ENCODE assay signal across 9 cellular contexts in genomic region chr6:3808759-3809514, GRCh38. TPM values are rescaled to one million over a fixed set of nuclear protein-coding genes. Genes with fewer than 3 reads are reported as not detected.
DNase-seq lines count a peak whose midpoint lies in the region; ATAC-seq and TF ChIP-seq lines count a peak whose summit lies in the region.
"Had no signal": no experiment of that assay in that cellular context is flagged by ENCODE, and none has a peak within 500 bp of the region (broad histone marks: within the 10 kb centered on the region; RNA-seq: fewer than 3 reads in every experiment).

No MANE protein-coding gene starts in this region.

- H2BK120ac ChIP-seq in trophoblast cell (ENCODE audit: insufficient read depth, low read length, poor library complexity): no peak overlapping the region

- H3K79me2 ChIP-seq in trophoblast cell (ENCODE audit: control insufficient read depth, insufficient read depth, low read length, poor library complexity): peaks cover 3% of the 10 kb centered on the region

- H3K23ac ChIP-seq in trophoblast cell (ENCODE audit: low read length): no peak overlapping the region

- peak overlapping the region; percentile 11 for H2AFZ ChIP-seq in trophoblast cell (ENCODE audit: insufficient read depth, low read length, poor library complexity)

- no peak overlapping the region for H4K91ac ChIP-seq in trophoblast cell (ENCODE audit: low read depth, low read length)

- H3K27me3 ChIP-seq in trophoblast cell (ENCODE audit: insufficient read depth, low read length): no peaks in the 10 kb centered on the region

- no peak overlapping the region for H3K27ac ChIP-seq in trophoblast cell (ENCODE audit: low read depth, low read length)

- no peak overlapping the region for H3K18ac ChIP-seq in trophoblast cell (ENCODE audit: low read length)

- no peak overlapping the region for H3K4ac ChIP-seq in trophoblast cell (ENCODE audit: low read depth, low read length)

- H3K36me3 ChIP-seq in trophoblast cell (ENCODE audit: control insufficient read depth in 1 of 2, insufficient read depth in 2 of 2, low read length in 2 of 2): no peaks in the 10 kb centered on the region

- H3K4me1 ChIP-seq in trophoblast cell (ENCODE audit: control insufficient read depth in 1 of 2, insufficient read depth in 2 of 2, low read length in 2 of 2): peaks cover 18 to 20% of the 10 kb centered on the region in 2 experiments

- H4K8ac ChIP-seq in trophoblast cell (ENCODE audit: low read depth, low read length): peak overlapping the region; percentile 35

- no peak for TF ChIP-seq CTCF in fibroblast of pulmonary artery (IDR thresholded peaks at IDR 0.05; ENCODE audit: low read length, missing control alignments)

- no peak overlapping the region for H3K9ac ChIP-seq in trophoblast cell (ENCODE audit: low read length)

- peaks cover 12% of the 10 kb centered on the region for H3K79me1 ChIP-seq in trophoblast cell (ENCODE audit: low read length)

- H3K4me3 ChIP-seq in fibroblast of pulmonary artery (replicated peaks; ENCODE audit: low read depth, low read length) (no peak overlapping the region), trophoblast cell (ENCODE audit: low read depth, low read length) (no peak overlapping the region)

- peak overlapping the region; percentile 13 for H2AK5ac ChIP-seq in trophoblast cell (ENCODE audit: low read length)

- no CpG with 5 or more reads among the region's 7 CpGs for WGBS in trophoblast cell (ENCODE audit: extremely low coverage, insufficient coverage, insufficient read length)

- no peaks in the 10 kb centered on the region for H3K9me3 ChIP-seq in trophoblast cell (ENCODE audit: insufficient read depth, low read depth, low read length)

- no peak overlapping the region for H3K14ac ChIP-seq in trophoblast cell (ENCODE audit: low read length)

- DNase-seq in Ammon's horn (ENCODE audit: low spot score): peak; percentile 43
- peak; percentile 42 for DNase-seq in RPMI8226
- DNase-seq in fibroblast of pulmonary artery (ENCODE audit: low read depth): peak; percentile 84
- peak; percentile 89 to 93 for DNase-seq in trophoblast cell
- DNase-seq in stimulated activated naive CD4-positive, alpha-beta T cell treated with Interleukin-2 at 50 U/mL for 16 hours (lab: John Stamatoyannopoulos, UW): no peak
- DNase-seq in NCI-H345 treated with DMSO at 0.1 percent for 48 hours (lab: John Stamatoyannopoulos, UW; ENCODE audit: unreplicated experiment): no peak
- DNase-seq: DND-41 had no signal

- H4K12ac ChIP-seq in trophoblast cell (ENCODE audit: low read depth, low read length): no peak overlapping the region

- no peak overlapping the region for H3K4me2 ChIP-seq in trophoblast cell (ENCODE audit: low read length)

- H2BK5ac ChIP-seq in trophoblast cell (ENCODE audit: low read depth, low read length, poor library complexity): no peak overlapping the region

- peak overlapping the region; percentile 19 for H2BK12ac ChIP-seq in trophoblast cell (ENCODE audit: low read length)

- ATAC-seq in HG02938 (IDR thresholded peaks at IDR 0.05; ENCODE audit: unreplicated experiment) (no peak), HG02970 (IDR thresholded peaks at IDR 0.05; ENCODE audit: low FRiP score, unreplicated experiment) (no peak)

RNA-seq across cellular contexts. Expression of gene FAM50B, which starts 40.2 kb away (rescaled TPM):
- 1.3 TPM in 2 replicates for polyA plus RNA-seq in trophoblast cell (2013)

RNA-seq across cellular contexts. Expression of gene PXDC1, which starts 57.4 kb away (rescaled TPM):
- 57.9 and 59.3 TPM in 2 replicates for polyA plus RNA-seq in trophoblast cell (2013)

Comparison
In these comparisons a context has a peak if more than half of its experiments do, and no peak if none do; other contexts are left out.
1. DNase-seq: peak in Ammon's horn (single experiment), RPMI8226 (single experiment), fibroblast of pulmonary artery (single experiment) and trophoblast cell (2 of 2); none in stimulated activated naive CD4-positive, alpha-beta T cell treated with Interleukin-2 at 50 U/mL for 16 hours (single experiment) and NCI-H345 treated with DMSO at 0.1 percent for 48 hours (single experiment).